In genomic region chr10:78408011-78408410, GRCh38 we compare ENCODE assay signal across 17 cellular contexts.
A peak's percentile ranks its signal among the peaks of the same experiment; 100 is the strongest.
DNase-seq lines count a peak whose midpoint lies in the region; TF ChIP-seq lines count a peak whose summit lies in the region.
"Had no signal": no experiment of that assay in that cellular context is flagged by ENCODE, and none has a peak within 500 bp of the region (broad histone marks: within the 10 kb centered on the region; RNA-seq: fewer than 3 reads in every experiment).

No MANE protein-coding gene starts in this region.

- peak in 1 of 2 donors; percentile 56 for DNase-seq in ascending aorta (ENCODE audit: low spot score in 2 of 2)
- peak; percentile 45 for DNase-seq in islet precursor cell
- no peak for DNase-seq in trophoblast cell
- DNase-seq in NCI-H82 (lab: John Stamatoyannopoulos, UW), result no peak
- no peak for DNase-seq in GM13977 (ENCODE audit: low spot score)
- no peak for DNase-seq in T1000 (lab: John Stamatoyannopoulos, UW)
- DNase-seq in Karpas-422, result no peak
- DNase-seq: activated CD4-positive, alpha-beta T cell treated with anti-CD3 and anti-CD28 coated beads, Interleukin-2, amount 50 U/mL, for 1 hour; activated naive CD4-positive, alpha-beta T cell treated with Interleukin-2 at 50 U/mL for 16 hours; CD8-positive, alpha-beta memory T cell; MM.1S; NCI-H1694 treated with DMSO at 0.1 percent for 48 hours; NCI-H446; stimulated activated naive CD4-positive, alpha-beta T cell treated with Interleukin-2 at 50 U/mL for 16 hours had no signal

- intact Hi-C loops in ascending aorta (cut with DNase I), result loop anchor here (2.0 kb wide), 1 partner anchor 151 kb away; no protein-coding TSS in a partner anchor

- peaks cover 8% of the 10 kb centered on the region for H3K79me1 ChIP-seq in trophoblast cell (ENCODE audit: low read length)

- H3K14ac ChIP-seq in trophoblast cell (ENCODE audit: low read length), result no peak overlapping the region

- H2BK5ac ChIP-seq in trophoblast cell (ENCODE audit: low read depth, low read length, poor library complexity), result no peak overlapping the region

- H3K79me2 ChIP-seq in trophoblast cell (ENCODE audit: control insufficient read depth, insufficient read depth, low read length, poor library complexity), result no peaks in the 10 kb centered on the region
- H3K79me2 ChIP-seq in Karpas-422 (ENCODE audit: low read length), result no peaks in the 10 kb centered on the region

- no peak overlapping the region for H3K4me3 ChIP-seq in BLaER1 treated with 17β-estradiol and CSF1 and Interleukin-3, amounts not matched to agents 10 nM and 100 nM
- no peak overlapping the region for H3K4me3 ChIP-seq in ascending aorta
- H3K4me3 ChIP-seq in trophoblast cell (ENCODE audit: low read depth, low read length), result no peak overlapping the region
- H3K4me3 ChIP-seq in Karpas-422 (ENCODE audit: low read length), result no peak overlapping the region

- peak overlapping the region; percentile 37 for H4K91ac ChIP-seq in trophoblast cell (ENCODE audit: low read depth, low read length)

- no peak overlapping the region for H3K27ac ChIP-seq in BLaER1 treated with 17β-estradiol and CSF1 and Interleukin-3, amounts not matched to agents 10 nM and 100 nM
- H3K27ac ChIP-seq in ascending aorta (peak overlapping the region; percentile 66 to 81), trophoblast cell (ENCODE audit: low read depth, low read length) (no peak overlapping the region), Karpas-422 (ENCODE audit: low read length) (no peak overlapping the region)
- H3K27ac ChIP-seq: epithelial cell of prostate had no signal

- H3K23ac ChIP-seq in trophoblast cell (ENCODE audit: low read length), result no peak overlapping the region

- H4K20me1 ChIP-seq in BLaER1 treated with 17β-estradiol and CSF1 and Interleukin-3, amounts not matched to agents 10 nM and 100 nM, result no peaks in the 10 kb centered on the region
- H4K20me1 ChIP-seq in Karpas-422 (ENCODE audit: insufficient read depth, low read depth, low read length), result no peaks in the 10 kb centered on the region

- peak overlapping the region; percentile 19 for H2BK12ac ChIP-seq in trophoblast cell (ENCODE audit: low read length)

- H2AFZ ChIP-seq in trophoblast cell (ENCODE audit: insufficient read depth, low read length, poor library complexity) (no peak overlapping the region), Karpas-422 (ENCODE audit: low read length) (no peak overlapping the region)

- no peak overlapping the region for H4K8ac ChIP-seq in trophoblast cell (ENCODE audit: low read depth, low read length)

- TF ChIP-seq CTCF in ascending aorta (IDR thresholded peaks at IDR 0.05) (no peak), GM13977 (IDR thresholded peaks at IDR 0.05; ENCODE audit: extremely low read depth, insufficient read depth, missing control alignments) (no peak)

- H3K9me2 ChIP-seq in Karpas-422 (replicated peaks; ENCODE audit: insufficient read depth, low read length), result no peaks in the 10 kb centered on the region

- in situ Hi-C loops in GM13977 (cut with MboI; ENCODE audit: low pct_unique_long_range_greater_than_20kb, low sequenced_read_pairs, unreplicated experiment), result no loop called here

- H2AK5ac ChIP-seq in trophoblast cell (ENCODE audit: low read length), result no peak overlapping the region

- no peaks in the 10 kb centered on the region for H3K27me3 ChIP-seq in BLaER1 treated with 17β-estradiol and CSF1 and Interleukin-3, amounts not matched to agents 10 nM and 100 nM
- H3K27me3 ChIP-seq in ascending aorta (no peaks in the 10 kb centered on the region), trophoblast cell (ENCODE audit: insufficient read depth, low read length) (no peaks in the 10 kb centered on the region), Karpas-422 (ENCODE audit: low read length) (no peaks in the 10 kb centered on the region)
- H3K27me3 ChIP-seq: uterus had no signal

- no peak overlapping the region for H3K4ac ChIP-seq in trophoblast cell (ENCODE audit: low read depth, low read length)

- no peaks in the 10 kb centered on the region for H3K9me3 ChIP-seq in BLaER1 treated with 17β-estradiol and CSF1 and Interleukin-3, amounts not matched to agents 10 nM and 100 nM (replicated peaks in 1 of 11)
- no peaks in the 10 kb centered on the region for H3K9me3 ChIP-seq in ascending aorta
- H3K9me3 ChIP-seq in trophoblast cell (ENCODE audit: insufficient read depth, low read depth, low read length), result peaks cover 2% of the 10 kb centered on the region
- no peaks in the 10 kb centered on the region for H3K9me3 ChIP-seq in Karpas-422 (ENCODE audit: low read length)
- H3K9me3 ChIP-seq: uterus had no signal

- H3K18ac ChIP-seq in trophoblast cell (ENCODE audit: low read length), result no peak overlapping the region

- H4K12ac ChIP-seq in trophoblast cell (ENCODE audit: low read depth, low read length), result no peak overlapping the region

- peak overlapping the region; percentile 73 for H2BK120ac ChIP-seq in trophoblast cell (ENCODE audit: insufficient read depth, low read length, poor library complexity)

- no peak overlapping the region for H3K9ac ChIP-seq in BLaER1 treated with 17β-estradiol and CSF1 and Interleukin-3, amounts not matched to agents 10 nM and 100 nM
- no peak overlapping the region for H3K9ac ChIP-seq in trophoblast cell (ENCODE audit: low read length)
- no peak overlapping the region for H3K9ac ChIP-seq in Karpas-422 (ENCODE audit: low read length)

- WGBS in trophoblast cell (ENCODE audit: extremely low coverage, insufficient coverage, insufficient read length), result no CpG with 5 or more reads among the region's 10 CpGs

- peaks cover 0 to 27% (median 12%) of the 10 kb centered on the region in 10 experiments; a peak in 14 of 20 replicates for H3K4me1 ChIP-seq in BLaER1 treated with 17β-estradiol and CSF1 and Interleukin-3, amounts not matched to agents 10 nM and 100 nM
- H3K4me1 ChIP-seq in ascending aorta (peaks cover 4 to 26% of the 10 kb centered on the region in 2 donors), trophoblast cell (ENCODE audit: control insufficient read depth in 1 of 2, insufficient read depth in 2 of 2, low read length in 2 of 2) (peaks cover 6 to 11% of the 10 kb centered on the region in 2 experiments), Karpas-422 (ENCODE audit: low read length) (no peaks in the 10 kb centered on the region; the same call in 1 of the 2 replicates)

- H3K36me3 ChIP-seq in BLaER1 treated with 17β-estradiol and CSF1 and Interleukin-3, amounts not matched to agents 10 nM and 100 nM, result no peaks in the 10 kb centered on the region
- H3K36me3 ChIP-seq in ascending aorta, result no peaks in the 10 kb centered on the region
- H3K36me3 ChIP-seq in trophoblast cell (ENCODE audit: control insufficient read depth in 1 of 2, insufficient read depth in 2 of 2, low read length in 2 of 2), result no peaks in the 10 kb centered on the region
- H3K36me3 ChIP-seq in Karpas-422 (ENCODE audit: insufficient read depth, low read length), result no peaks in the 10 kb centered on the region
- H3K36me3 ChIP-seq: uterus had no signal

- peak overlapping the region in 8 of 11 experiments; percentile 5 to 51 (median 24); a peak in 15 of 22 replicates for H3K4me2 ChIP-seq in BLaER1 treated with 17β-estradiol and CSF1 and Interleukin-3, amounts not matched to agents 10 nM and 100 nM
- H3K4me2 ChIP-seq in trophoblast cell (ENCODE audit: low read length) (no peak overlapping the region), Karpas-422 (ENCODE audit: low read depth, low read length, poor library complexity, severe bottlenecking) (no peak overlapping the region)

Comparison
In these comparisons a context has a peak if more than half of its experiments do, and no peak if none do; other contexts are left out.
1. H3K27ac ChIP-seq: peak in ascending aorta (2 of 2); none in BLaER1 treated with 17β-estradiol and CSF1 and Interleukin-3, amounts not matched to agents 10 nM and 100 nM (0 of 11), trophoblast cell (single experiment) and Karpas-422 (single experiment).
2. H3K4me2 ChIP-seq: peak in BLaER1 treated with 17β-estradiol and CSF1 and Interleukin-3, amounts not matched to agents 10 nM and 100 nM (8 of 11); none in trophoblast cell (single experiment) and Karpas-422 (single experiment).